1 cellular context compared by ENCODE assay signal in the genomic region with DNA sequence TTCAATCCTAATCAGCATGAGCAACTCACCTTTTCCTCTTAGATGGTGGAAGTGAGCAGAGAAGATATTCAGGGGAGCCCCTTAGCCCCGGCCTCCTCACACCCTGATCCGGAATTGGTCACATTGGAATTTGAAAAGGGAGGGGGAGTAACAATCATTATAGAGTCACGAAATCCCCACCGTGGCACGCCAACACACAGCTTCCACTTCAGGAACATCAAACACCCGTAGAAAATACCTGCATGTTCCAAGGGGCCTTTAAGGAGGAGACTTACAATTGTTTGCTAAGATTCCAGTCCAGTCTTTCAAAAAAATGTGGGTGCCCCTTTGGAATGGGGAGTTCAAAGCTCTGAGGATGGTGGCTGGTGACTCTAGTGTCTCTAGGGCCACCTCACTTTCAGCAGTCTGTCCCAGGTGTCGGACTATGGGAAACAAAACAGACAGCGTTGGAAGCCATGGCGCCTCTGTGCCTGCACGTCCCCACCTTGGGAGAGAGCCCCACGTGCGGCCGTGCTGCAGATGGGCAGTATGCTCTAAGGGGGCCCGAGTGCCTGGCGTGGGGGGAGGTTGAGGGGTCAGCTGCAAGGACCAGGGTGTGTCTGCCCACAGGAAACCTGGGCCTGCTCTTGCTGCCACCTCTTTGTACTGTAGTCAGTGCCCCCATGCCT.
TF ChIP-seq lines count a peak whose summit lies in the region.

No MANE protein-coding gene starts in this region.

TF ChIP-seq in GM23338, 12 proteins besides CTCF, POLR2A, EP300 and RAD21:
- TF ChIP-seq ZNF331 (CRISPR knock-in tag; IDR thresholded peaks at IDR 0.05; ENCODE audit: low read depth) (no peak), ZNF114 (CRISPR knock-in tag; IDR thresholded peaks at IDR 0.05) (no peak), CREB1 (CRISPR knock-in tag; IDR thresholded peaks at IDR 0.05; ENCODE audit: low read depth) (no peak), JUNB (IDR thresholded peaks at IDR 0.05; ENCODE audit: unreplicated experiment) (no peak), NANOG (IDR thresholded peaks at IDR 0.05; ENCODE audit: borderline replicate concordance) (no peak), POLR2AphosphoS5 (IDR thresholded peaks at IDR 0.05; ENCODE audit: low read depth) (no peak), REST (IDR thresholded peaks at IDR 0.05; ENCODE audit: unreplicated experiment) (no peak)
- TF ChIP-seq, protein P1, sequence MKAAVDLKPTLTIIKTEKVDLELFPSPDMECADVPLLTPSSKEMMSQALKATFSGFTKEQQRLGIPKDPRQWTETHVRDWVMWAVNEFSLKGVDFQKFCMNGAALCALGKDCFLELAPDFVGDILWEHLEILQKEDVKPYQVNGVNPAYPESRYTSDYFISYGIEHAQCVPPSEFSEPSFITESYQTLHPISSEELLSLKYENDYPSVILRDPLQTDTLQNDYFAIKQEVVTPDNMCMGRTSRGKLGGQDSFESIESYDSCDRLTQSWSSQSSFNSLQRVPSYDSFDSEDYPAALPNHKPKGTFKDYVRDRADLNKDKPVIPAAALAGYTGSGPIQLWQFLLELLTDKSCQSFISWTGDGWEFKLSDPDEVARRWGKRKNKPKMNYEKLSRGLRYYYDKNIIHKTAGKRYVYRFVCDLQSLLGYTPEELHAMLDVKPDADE (IDR thresholded peaks at IDR 0.05) = no peak
